Comparison of ENCODE assay signal across 1 cellular context in the genomic region with DNA sequence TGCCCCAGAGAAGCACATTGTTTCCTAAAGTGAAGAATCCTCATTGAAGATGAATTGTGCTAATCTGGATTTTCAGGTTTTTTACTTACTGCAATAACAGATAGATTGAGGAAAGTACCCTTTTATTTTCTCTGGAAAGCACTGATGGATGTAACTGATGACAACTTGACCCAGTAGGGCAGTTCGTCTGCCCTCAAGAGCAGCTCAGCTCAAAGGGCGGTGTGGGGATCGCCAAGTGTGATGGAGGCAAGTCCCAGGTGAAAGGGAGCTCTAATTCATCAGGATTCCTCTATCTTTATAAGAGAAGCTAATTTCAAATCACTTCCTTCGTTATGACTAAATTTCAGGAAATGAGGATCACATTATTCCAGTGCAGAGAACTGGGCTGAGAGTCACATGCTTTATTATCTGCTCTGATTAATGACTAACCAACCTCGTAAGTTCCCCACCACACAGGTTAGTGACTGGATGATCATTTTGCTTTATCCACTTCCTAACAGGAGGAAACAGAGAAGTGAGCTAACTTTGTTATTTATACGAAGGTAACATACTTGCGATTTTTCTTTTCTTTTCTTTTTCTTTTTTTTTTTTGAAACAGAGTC.
TF ChIP-seq lines count a peak whose summit lies in the region.

No MANE protein-coding gene starts in this region.

TF ChIP-seq in IMR-90, 13 proteins besides CTCF, POLR2A, EP300 and RAD21 (continued from another document):
- TF ChIP-seq RFX5 (IDR thresholded peaks at IDR 0.05; ENCODE audit: low read depth, low read length) (no peak), FOS (IDR thresholded peaks at IDR 0.05; ENCODE audit: low read depth, low read length) (no peak), RCOR1 (IDR thresholded peaks at IDR 0.05; ENCODE audit: insufficient replicate concordance, low read length) (no peak), CHD1 (IDR thresholded peaks at IDR 0.05; ENCODE audit: low read depth, low read length) (no peak), BHLHE40 (IDR thresholded peaks at IDR 0.05; ENCODE audit: low read depth, low read length) (no peak), NFE2L2 (IDR thresholded peaks at IDR 0.05; ENCODE audit: low read depth, low read length) (no peak), MXI1 (IDR thresholded peaks at IDR 0.05; ENCODE audit: borderline replicate concordance, low read depth, low read length) (no peak)
- TF ChIP-seq, protein P1, sequence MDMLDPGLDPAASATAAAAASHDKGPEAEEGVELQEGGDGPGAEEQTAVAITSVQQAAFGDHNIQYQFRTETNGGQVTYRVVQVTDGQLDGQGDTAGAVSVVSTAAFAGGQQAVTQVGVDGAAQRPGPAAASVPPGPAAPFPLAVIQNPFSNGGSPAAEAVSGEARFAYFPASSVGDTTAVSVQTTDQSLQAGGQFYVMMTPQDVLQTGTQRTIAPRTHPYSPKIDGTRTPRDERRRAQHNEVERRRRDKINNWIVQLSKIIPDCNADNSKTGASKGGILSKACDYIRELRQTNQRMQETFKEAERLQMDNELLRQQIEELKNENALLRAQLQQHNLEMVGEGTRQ (IDR thresholded peaks at IDR 0.05; ENCODE audit: low read depth, low read length) = no peak
- TF ChIP-seq, protein P2, sequence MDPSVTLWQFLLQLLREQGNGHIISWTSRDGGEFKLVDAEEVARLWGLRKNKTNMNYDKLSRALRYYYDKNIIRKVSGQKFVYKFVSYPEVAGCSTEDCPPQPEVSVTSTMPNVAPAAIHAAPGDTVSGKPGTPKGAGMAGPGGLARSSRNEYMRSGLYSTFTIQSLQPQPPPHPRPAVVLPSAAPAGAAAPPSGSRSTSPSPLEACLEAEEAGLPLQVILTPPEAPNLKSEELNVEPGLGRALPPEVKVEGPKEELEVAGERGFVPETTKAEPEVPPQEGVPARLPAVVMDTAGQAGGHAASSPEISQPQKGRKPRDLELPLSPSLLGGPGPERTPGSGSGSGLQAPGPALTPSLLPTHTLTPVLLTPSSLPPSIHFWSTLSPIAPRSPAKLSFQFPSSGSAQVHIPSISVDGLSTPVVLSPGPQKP (IDR thresholded peaks at IDR 0.05; ENCODE audit: borderline replicate concordance, low read depth, low read length) = no peak
